ENCODE assay signal across 13 cellular contexts in genomic region chr10:88999629-89000028, GRCh38. TPM values are rescaled to one million over a fixed set of nuclear protein-coding genes. Genes with fewer than 3 reads are reported as not detected.
DNase-seq lines count a peak whose midpoint lies in the region; ATAC-seq and TF ChIP-seq lines count a peak whose summit lies in the region.
"Had no signal": no experiment of that assay in that cellular context is flagged by ENCODE, and none has a peak within 500 bp of the region (broad histone marks: within the 10 kb centered on the region; RNA-seq: fewer than 3 reads in every experiment).

No MANE protein-coding gene starts in this region.

- no peak for DNase-seq in GM12865 (ENCODE audit: low read depth)
- DNase-seq in RWPE2 (ENCODE audit: low spot score) = no peak
- DNase-seq in fibroblast of lung (ENCODE audit: low read depth in 2 of 2) = peak in 1 of 2 donors; percentile 75
- DNase-seq in spleen = no peak
- DNase-seq in mesenteric fat pad (ENCODE audit: low spot score) = no peak
- no peak for DNase-seq in NCI-H2029 treated with DMSO at 0.1 percent for 48 hours (lab: John Stamatoyannopoulos, UW)
- DNase-seq: activated naive CD4-positive, alpha-beta T cell treated with anti-CD3 and anti-CD28 coated beads, Interleukin-2, amount 50 U/mL, for 16 hours; DND-41; dorsolateral prefrontal cortex; NCI-H1048 had no signal

- H3K27me3 ChIP-seq in RWPE2 (ENCODE audit: insufficient read depth, poor library complexity, severe bottlenecking) = no peaks in the 10 kb centered on the region
- no peaks in the 10 kb centered on the region for H3K27me3 ChIP-seq in fibroblast of lung (ENCODE audit: control insufficient read depth, insufficient read depth, low read length)
- H3K27me3 ChIP-seq in spleen (replicated peaks in 1 of 7) = no peaks in the 10 kb centered on the region
- H3K27me3 ChIP-seq: dorsolateral prefrontal cortex, neutrophil had no signal

- 0 out of 3 replicates have a peak, but pooled peaks have one; percentile 29 for ATAC-seq in RWPE2 (ENCODE audit: low read depth)
- ATAC-seq in HG02885 (IDR thresholded peaks at IDR 0.05; ENCODE audit: poor library complexity, unreplicated experiment) = no peak
- no peak for ATAC-seq in GM21390 (IDR thresholded peaks at IDR 0.05; ENCODE audit: unreplicated experiment)

- no peaks in the 10 kb centered on the region for H3K9me3 ChIP-seq in RWPE2 (ENCODE audit: severe bottlenecking)
- no peaks in the 10 kb centered on the region for H3K9me3 ChIP-seq in fibroblast of lung (ENCODE audit: control insufficient read depth, insufficient read depth, low read depth, low read length)
- no peaks in the 10 kb centered on the region for H3K9me3 ChIP-seq in spleen
- H3K9me3 ChIP-seq: neutrophil had no signal

- intact Hi-C loops in spleen (cut with DNase I; ENCODE audit: low total_unique reads) = no loop called here

- no peak overlapping the region for H2AFZ ChIP-seq in fibroblast of lung (ENCODE audit: low read length)

- H3K4me3 ChIP-seq in GM12865 (ENCODE audit: low read depth, low read length) = peak overlapping the region; percentile 52
- no peak overlapping the region for H3K4me3 ChIP-seq in RWPE2 (ENCODE audit: severe bottlenecking)
- peak overlapping the region; percentile 18 to 45 (median 30) for H3K4me3 ChIP-seq in fibroblast of lung (replicated peaks in 1 of 4; ENCODE audit: control extremely low read depth in 1 of 4, insufficient read depth in 1 of 4, low read depth in 3 of 4, low read length in 4 of 4)
- peak overlapping the region in 1 of 8 donors; percentile 38 for H3K4me3 ChIP-seq in spleen

- WGBS in spleen, 5 donors = 52 to 95% (median 82%) methylated on average over 1 of the region's 1 CpG

- peaks cover 6% of the 10 kb centered on the region for H3K4me1 ChIP-seq in RWPE2 (ENCODE audit: insufficient read depth, poor library complexity, severe bottlenecking)
- peaks cover 13% of the 10 kb centered on the region for H3K4me1 ChIP-seq in fibroblast of lung (ENCODE audit: control insufficient read depth, extremely low read depth, insufficient read depth, low read length)
- peaks cover 12 to 91% (median 59%) of the 10 kb centered on the region in 6 donors for H3K4me1 ChIP-seq in spleen

- H3K79me2 ChIP-seq in fibroblast of lung (ENCODE audit: control insufficient read depth, insufficient read depth, low read length) = peaks cover 71% of the 10 kb centered on the region

- H3K36me3 ChIP-seq in RWPE2 (ENCODE audit: low read depth) (peaks cover 22% of the 10 kb centered on the region), fibroblast of lung (ENCODE audit: control insufficient read depth, insufficient read depth, low read length) (peaks cover 5% of the 10 kb centered on the region), spleen (peaks cover 0 to 20% (median 0%) of the 10 kb centered on the region in 6 donors)

- TF ChIP-seq CTCF in GM12865 (IDR thresholded peaks at IDR 0.05; ENCODE audit: insufficient read depth, low read depth, low read length, missing control alignments) = no peak
- no peak for TF ChIP-seq CTCF in RWPE2 (IDR thresholded peaks at IDR 0.05; ENCODE audit: poor library complexity, severe bottlenecking)
- no peak for TF ChIP-seq CTCF in fibroblast of lung (conservative IDR thresholded peaks at IDR 0.05 in 1 of 2, IDR thresholded peaks at IDR 0.05 in 1 of 2; ENCODE audit: low read depth in 1 of 2, low read length in 2 of 2)
- no peak for TF ChIP-seq CTCF in spleen (IDR thresholded peaks at IDR 0.05 in 8 of 11, conservative IDR thresholded peaks at IDR 0.05 in 3 of 11)

- H3K4me2 ChIP-seq in fibroblast of lung (ENCODE audit: extremely low read depth, insufficient read depth, low read length) = peak overlapping the region; percentile 92

- H3K27ac ChIP-seq in RWPE2 (ENCODE audit: poor library complexity, severe bottlenecking) (no peak overlapping the region), fibroblast of lung (ENCODE audit: insufficient read depth, low read length) (peak overlapping the region; percentile 82), spleen (peak overlapping the region in 6 of 8 donors; percentile 31 to 72 (median 63))
- H3K27ac ChIP-seq: neutrophil had no signal

- peak overlapping the region; percentile 65 for H3K9ac ChIP-seq in fibroblast of lung (ENCODE audit: insufficient read depth, low read length)

- H4K20me1 ChIP-seq in fibroblast of lung (ENCODE audit: control insufficient read depth, extremely low read depth, insufficient read depth, low read length) = no peaks in the 10 kb centered on the region

- TF ChIP-seq POLR2A in spleen (IDR thresholded peaks at IDR 0.05) = no peak

RNA-seq across cellular contexts. Expression of gene FAS, which starts 9.0 kb away (rescaled TPM):
- total RNA-seq in fibroblast of lung (95.8 and 124 TPM in 2 replicates), spleen (10 to 100 TPM; 29.9 to 50.6 (median 36.4) TPM), mesenteric fat pad (10.4 TPM)
- polyA plus RNA-seq in fibroblast of lung (67.2 and 77.8 TPM in 2 replicates), spleen (1 to 10 TPM; 7.6 to 9.7 (median 8.3) TPM)
- polyA plus RNA-seq in fibroblast of lung (2012) = 36.8 and 37.9 TPM in 2 replicates
- 5.5 and 9.1 TPM in 2 replicates for polyA minus RNA-seq in fibroblast of lung (ENCODE audit: low replicate concordance)

RNA-seq across cellular contexts. Expression of gene ACTA2, which starts 47.1 kb away (rescaled TPM):
- 78.4 and 78.6 TPM in 2 replicates for total RNA-seq in fibroblast of lung
- 237 and 2,788 TPM in 2 replicates for polyA plus RNA-seq in fibroblast of lung
- 206 and 2,024 TPM in 2 replicates for polyA plus RNA-seq in fibroblast of lung (2012)
- polyA minus RNA-seq in fibroblast of lung (ENCODE audit: low replicate concordance) = 291 and 2,169 TPM in 2 replicates
- 1,000 to 10,000 TPM in 1 of 7 donors, 100 to 1,000 TPM in 6; 128 to 1,421 (median 242) TPM for total RNA-seq in spleen
- polyA plus RNA-seq in spleen = 100 to 1,000 TPM; 104 to 324 (median 224) TPM
- total RNA-seq in mesenteric fat pad = 204 TPM
